18 cellular contexts compared by ENCODE assay signal in genomic region chr11:119193626-119194025, GRCh38. TPM values are rescaled to one million over a fixed set of nuclear protein-coding genes. Genes with fewer than 3 reads are reported as not detected.
DNase-seq lines count a peak whose midpoint lies in the region; ATAC-seq and TF ChIP-seq lines count a peak whose summit lies in the region.
"Had no signal": no experiment of that assay in that cellular context is flagged by ENCODE, and none has a peak within 500 bp of the region (broad histone marks: within the 10 kb centered on the region; RNA-seq: fewer than 3 reads in every experiment).

No MANE protein-coding gene starts in this region.

- no peaks in the 10 kb centered on the region for H3K9me3 Mint-ChIP-seq in chondrocyte (ENCODE audit: low read depth)
- no peaks in the 10 kb centered on the region for H3K9me3 Mint-ChIP-seq in activated naive CD4-positive, alpha-beta T cell treated with anti-CD3 and anti-CD28 coated beads, Interleukin-2, amount 50 U/mL, for 72 hours
- H3K9me3 Mint-ChIP-seq: CD4-positive, alpha-beta T cell; GM23338; HFFc6 had no signal

- no peak overlapping the region for H3K4me3 Mint-ChIP-seq in chondrocyte (ENCODE audit: unreplicated experiment)
- H3K4me3 Mint-ChIP-seq: CD4-positive, alpha-beta T cell; GM23338; HFFc6 had no signal

- H3K27ac Mint-ChIP-seq in chondrocyte (ENCODE audit: unreplicated experiment), result no peak overlapping the region
- no peak overlapping the region for H3K27ac Mint-ChIP-seq in activated naive CD4-positive, alpha-beta T cell treated with anti-CD3 and anti-CD28 coated beads, Interleukin-2, amount 50 U/mL, for 72 hours
- H3K27ac Mint-ChIP-seq: CD4-positive, alpha-beta T cell; GM23338; HFFc6 had no signal

- TF ChIP-seq CTCF in right atrium auricular region (IDR thresholded peaks at IDR 0.05) (no peak), chondrocyte (IDR thresholded peaks at IDR 0.05) (no peak), neutrophil (IDR thresholded peaks at IDR 0.05) (no peak), smooth muscle cell (IDR thresholded peaks at IDR 0.05; ENCODE audit: borderline replicate concordance, insufficient read depth, poor library complexity, severe bottlenecking) (no peak)

- H3K4me1 ChIP-seq in right atrium auricular region (no peaks in the 10 kb centered on the region), neutrophil (ENCODE audit: control insufficient read depth in 1 of 2, insufficient read depth in 1 of 2, low read depth in 1 of 2, low read length in 1 of 2) (peaks cover 74 to 75% of the 10 kb centered on the region in 2 experiments), smooth muscle cell (ENCODE audit: low read depth) (no peaks in the 10 kb centered on the region)
- H3K4me1 ChIP-seq: HAP-1 had no signal

- peak; percentile 13 for DNase-seq in Right ventricle myocardium superior
- no peak for DNase-seq in right atrium auricular region (ENCODE audit: low spot score)
- DNase-seq in chondrocyte (ENCODE audit: low spot score), result peak; percentile 53
- no peak for DNase-seq in activated gamma-delta T cell (lab: John Stamatoyannopoulos, UW)
- DNase-seq in smooth muscle cell (lab: John Stamatoyannopoulos, UW; ENCODE audit: unreplicated experiment), result no peak
- no peak for DNase-seq in activated naive CD4-positive, alpha-beta T cell treated with anti-CD3 and anti-CD28 coated beads, Interleukin-2, amount 50 U/mL, for 72 hours (ENCODE audit: low spot score in 2 of 2)
- DNase-seq: ACHN; Calu3; CD4-positive, alpha-beta T cell; DMS153; DMS79 treated with DMSO at 0.1 percent for 48 hours; EL; HFFc6 had no signal

- no peaks in the 10 kb centered on the region for H3K79me2 ChIP-seq in smooth muscle cell (ENCODE audit: low read depth)

- H3K4me1 Mint-ChIP-seq in chondrocyte (ENCODE audit: low read depth), result no peaks in the 10 kb centered on the region

- no peaks in the 10 kb centered on the region for H3K36me3 ChIP-seq in right atrium auricular region
- no peaks in the 10 kb centered on the region for H3K36me3 ChIP-seq in neutrophil
- H3K36me3 ChIP-seq in smooth muscle cell (ENCODE audit: low read depth), result no peaks in the 10 kb centered on the region
- H3K36me3 ChIP-seq: BLaER1 treated with 17β-estradiol and CSF1 and Interleukin-3, amounts not matched to agents 10 nM and 100 nM; HAP-1 had no signal

- H3K4me3 ChIP-seq in right atrium auricular region, result no peak overlapping the region
- H3K4me3 ChIP-seq in neutrophil (ENCODE audit: low read depth in 1 of 2, low read length in 1 of 2), result no peak overlapping the region
- no peak overlapping the region for H3K4me3 ChIP-seq in smooth muscle cell
- H3K4me3 ChIP-seq: BLaER1 treated with 17β-estradiol and CSF1 and Interleukin-3, amounts not matched to agents 10 nM and 100 nM; GM23338; HAP-1 had no signal

- no peak overlapping the region for H2AFZ ChIP-seq in smooth muscle cell (ENCODE audit: low read depth)
- H2AFZ ChIP-seq: GM23338 had no signal

- intact Hi-C loops in Right ventricle myocardium superior (cut with DNase I), result no loop called here

- H3K27me3 Mint-ChIP-seq in chondrocyte (ENCODE audit: low read depth), result no peaks in the 10 kb centered on the region
- H3K27me3 Mint-ChIP-seq: CD4-positive, alpha-beta T cell had no signal

- no peak for ATAC-seq in Right ventricle myocardium superior (ENCODE audit: poor library complexity)
- no peak for ATAC-seq in activated naive CD4-positive, alpha-beta T cell treated with anti-CD3 and anti-CD28 coated beads, Interleukin-2, amount 50 U/mL, for 72 hours
- ATAC-seq: GM23338 had no signal

- no peaks in the 10 kb centered on the region for H3F3A ChIP-seq in smooth muscle cell (ENCODE audit: low read depth)

- no peaks in the 10 kb centered on the region for H3K36me3 Mint-ChIP-seq in chondrocyte (ENCODE audit: low read depth)
- H3K36me3 Mint-ChIP-seq in activated naive CD4-positive, alpha-beta T cell treated with anti-CD3 and anti-CD28 coated beads, Interleukin-2, amount 50 U/mL, for 72 hours, result no peaks in the 10 kb centered on the region

- H3K27me3 ChIP-seq in right atrium auricular region (no peaks in the 10 kb centered on the region), neutrophil (no peaks in the 10 kb centered on the region), smooth muscle cell (ENCODE audit: low read depth) (no peaks in the 10 kb centered on the region)
- H3K27me3 ChIP-seq: BLaER1 treated with 17β-estradiol and CSF1 and Interleukin-3, amounts not matched to agents 10 nM and 100 nM had no signal

- H3K9me3 ChIP-seq in right atrium auricular region (no peaks in the 10 kb centered on the region), neutrophil (no peaks in the 10 kb centered on the region), smooth muscle cell (replicated peaks; ENCODE audit: low read depth) (no peaks in the 10 kb centered on the region)
- H3K9me3 ChIP-seq: BLaER1 treated with 17β-estradiol and CSF1 and Interleukin-3, amounts not matched to agents 10 nM and 100 nM; HAP-1 had no signal

- no peaks in the 10 kb centered on the region for H4K20me1 ChIP-seq in smooth muscle cell (ENCODE audit: low read depth)
- H4K20me1 ChIP-seq: BLaER1 treated with 17β-estradiol and CSF1 and Interleukin-3, amounts not matched to agents 10 nM and 100 nM had no signal

- 90% methylated on average over 10 of the region's 10 CpGs for WGBS in smooth muscle cell (ENCODE audit: low lambda C conversion rate)

- H3K27ac ChIP-seq in right atrium auricular region (no peak overlapping the region), neutrophil (peak overlapping the region; percentile 94), smooth muscle cell (ENCODE audit: low read depth) (no peak overlapping the region)
- H3K27ac ChIP-seq: BLaER1 treated with 17β-estradiol and CSF1 and Interleukin-3, amounts not matched to agents 10 nM and 100 nM had no signal

- no peak overlapping the region for H3K4me2 ChIP-seq in smooth muscle cell
- H3K4me2 ChIP-seq: GM23338 had no signal

- H3K9ac ChIP-seq in smooth muscle cell (ENCODE audit: low read depth), result no peak overlapping the region
- H3K9ac ChIP-seq: BLaER1 treated with 17β-estradiol and CSF1 and Interleukin-3, amounts not matched to agents 10 nM and 100 nM had no signal

RNA-seq across cellular contexts. Expression of gene NHERF4, which starts 8.4 kb away (rescaled TPM):
- total RNA-seq in Right ventricle myocardium superior (not detected), right atrium auricular region (1 to 10 TPM; 1.7 to 5.6 TPM), chondrocyte (not detected in 3 replicates), smooth muscle cell (not detected in 2 replicates)
- 0.34 and 0.39 TPM in 2 replicates for polyA plus RNA-seq in smooth muscle cell
- total RNA-seq in activated naive CD4-positive, alpha-beta T cell treated with anti-CD3 and anti-CD28 coated beads, Interleukin-2, amount 50 U/mL, for 72 hours, result under 1 TPM; 0.23 to 0.30 TPM
- total RNA-seq: A172, Calu3, GM23338, HFFc6 had no signal

RNA-seq across cellular contexts. Expression of gene CBL, which starts 12.5 kb away (rescaled TPM):
- total RNA-seq in Right ventricle myocardium superior (6.5 TPM), right atrium auricular region (10 to 100 TPM in 1 of 2 donors, 1 to 10 TPM in 1; 8.5 to 14.5 TPM), chondrocyte (17.8 to 25.8 TPM (median 25.5 TPM) in 3 replicates), smooth muscle cell (17.6 and 18.9 TPM in 2 replicates)
- 5.0 and 5.7 TPM in 2 replicates for polyA plus RNA-seq in smooth muscle cell
- 10 to 100 TPM; 32.3 to 50.0 TPM for total RNA-seq in activated naive CD4-positive, alpha-beta T cell treated with anti-CD3 and anti-CD28 coated beads, Interleukin-2, amount 50 U/mL, for 72 hours

RNA-seq across cellular contexts. Expression of gene NLRX1, which starts 25.1 kb away (rescaled TPM):
- total RNA-seq in Right ventricle myocardium superior (34.0 TPM), right atrium auricular region (10 to 100 TPM; 16.9 to 24.3 TPM), chondrocyte (13.0 to 20.1 TPM (median 19.2 TPM) in 3 replicates), smooth muscle cell (10.6 and 13.0 TPM in 2 replicates)
- polyA plus RNA-seq in smooth muscle cell, result 16.8 and 18.7 TPM in 2 replicates
- total RNA-seq in activated naive CD4-positive, alpha-beta T cell treated with anti-CD3 and anti-CD28 coated beads, Interleukin-2, amount 50 U/mL, for 72 hours, result 10 to 100 TPM; 13.5 to 21.8 TPM

RNA-seq across cellular contexts. Expression of gene ABCG4, which starts 44.8 kb away (rescaled TPM):
- total RNA-seq in Right ventricle myocardium superior (1.5 TPM), right atrium auricular region (1 to 10 TPM; 1.4 to 1.8 TPM), chondrocyte (0.80 to 2.5 TPM (median 2.0 TPM) in 3 replicates), smooth muscle cell (0.76 and 0.85 TPM in 2 replicates)
- 2.0 and 2.1 TPM in 2 replicates for polyA plus RNA-seq in smooth muscle cell
- under 1 TPM; 0.12 to 0.25 TPM for total RNA-seq in activated naive CD4-positive, alpha-beta T cell treated with anti-CD3 and anti-CD28 coated beads, Interleukin-2, amount 50 U/mL, for 72 hours
- total RNA-seq: Calu3 had no signal

Comparison
In these comparisons a context has a peak if more than half of its experiments do, and no peak if none do; other contexts are left out.
1. DNase-seq: peak in Right ventricle myocardium superior (single experiment) and chondrocyte (single experiment); none in right atrium auricular region (single experiment), activated gamma-delta T cell (single experiment), smooth muscle cell (single experiment) and activated naive CD4-positive, alpha-beta T cell treated with anti-CD3 and anti-CD28 coated beads, Interleukin-2, amount 50 U/mL, for 72 hours (0 of 2).